Comparison of ENCODE assay signal across 11 cellular contexts in the genomic region with DNA sequence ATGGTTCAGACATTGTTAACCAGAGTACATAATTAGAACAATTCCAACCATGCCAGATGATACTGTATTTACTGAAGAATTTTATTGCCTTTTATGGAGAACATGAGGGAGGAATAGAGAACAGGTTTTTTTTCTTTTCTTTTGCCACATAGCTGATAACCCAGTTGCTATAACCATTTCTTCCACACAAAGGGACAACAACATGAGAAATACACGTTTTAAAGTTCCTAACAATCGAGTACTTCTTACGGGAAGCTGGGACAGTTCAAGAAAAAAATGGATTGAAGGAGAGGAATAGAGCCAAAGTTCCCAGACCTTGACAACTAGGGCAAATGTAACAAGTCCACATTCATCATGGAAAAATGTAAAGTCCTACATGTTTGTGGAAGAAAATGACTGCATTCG.
DNase-seq lines count a peak whose midpoint lies in the region; ATAC-seq and TF ChIP-seq lines count a peak whose summit lies in the region.
"Had no signal": no experiment of that assay in that cellular context is flagged by ENCODE, and none has a peak within 500 bp of the region (broad histone marks: within the 10 kb centered on the region; RNA-seq: fewer than 3 reads in every experiment).

No MANE protein-coding gene starts in this region.

- no peak for TF ChIP-seq CTCF in HEK293 (tag by site-specific recombination; IDR thresholded peaks at IDR 0.05)
- no peak for TF ChIP-seq CTCF in brain (conservative IDR thresholded peaks at IDR 0.05)
- TF ChIP-seq CTCF in left lung (IDR thresholded peaks at IDR 0.05): no peak

- H3K36me3 Mint-ChIP-seq in brain: no peaks in the 10 kb centered on the region

- peaks cover 51% of the 10 kb centered on the region for H3K4me1 Mint-ChIP-seq in brain

- H3K9me3 ChIP-seq in HEK293 (ENCODE audit: control insufficient read depth, insufficient read depth, low read depth, low read length) (no peaks in the 10 kb centered on the region), left lung (no peaks in the 10 kb centered on the region)

- H3K27ac ChIP-seq in HEK293 (ENCODE audit: extremely low read depth, low read depth, low read length) (no peak overlapping the region), left lung (peak overlapping the region; percentile 57 to 89), caudate nucleus (ENCODE audit: low read depth, low read length) (no peak overlapping the region)

- H3K36me3 ChIP-seq in HEK293 (ENCODE audit: control insufficient read depth in 2 of 2, insufficient read depth in 1 of 2, low read length in 2 of 2) (no peaks in the 10 kb centered on the region), left lung (no peaks in the 10 kb centered on the region)

- peaks cover 3% of the 10 kb centered on the region for H3K27me3 Mint-ChIP-seq in brain

- peak overlapping the region in 1 of 5 experiments; percentile 20 for H3K4me3 Mint-ChIP-seq in brain

- ATAC-seq in left lung (no peak), HG03025 (IDR thresholded peaks at IDR 0.05; ENCODE audit: low FRiP score, unreplicated experiment) (no peak)

- H3K9me3 Mint-ChIP-seq in brain: no peaks in the 10 kb centered on the region

- intact Hi-C loops in left lung (cut with DNase I): no loop called here

- DNase-seq in left lung (no peak), stromal cell of bone marrow (ENCODE audit: low read depth) (peak; percentile 49), DMS79 treated with DMSO at 0.1 percent for 48 hours (lab: John Stamatoyannopoulos, UW) (no peak), caudate nucleus (lab: John Stamatoyannopoulos, UW) (no peak), inferior parietal cortex (ENCODE audit: extremely low spot score) (no peak)
- DNase-seq: GDM1, MM.1S, SHP77 treated with DMSO at 0.1 percent for 48 hours had no signal

- peaks cover 22% of the 10 kb centered on the region for H3K4me1 ChIP-seq in HEK293 (ENCODE audit: control insufficient read depth, insufficient read depth, low read length)
- H3K4me1 ChIP-seq in left lung: peaks cover 35 to 60% of the 10 kb centered on the region in 2 donors

- peak overlapping the region in 4 of 5 experiments; percentile 8 to 93 (median 64) for H3K27ac Mint-ChIP-seq in brain

- POLR2A ChIA-PET in HEK293 (lab: Yijun Ruan, JAX): no interaction called here

- no peaks in the 10 kb centered on the region for H3K27me3 ChIP-seq in left lung

- H3K4me3 ChIP-seq in HEK293 (ENCODE audit: low read depth, low read length) (no peak overlapping the region), left lung (no peak overlapping the region)

- CTCF ChIA-PET in HEK293 (lab: Yijun Ruan, JAX): no interaction called here

TF ChIP-seq in HEK293, 187 proteins besides CTCF, POLR2A, EP300 and RAD21:
- TF ChIP-seq ZNF366 (tag by site-specific recombination; conservative IDR thresholded peaks at IDR 0.05) (peak; percentile 36; the same call in 1 of the 2 replicates), ZNF701 (tag by site-specific recombination; IDR thresholded peaks at IDR 0.05) (0 out of 2 replicates have a peak, but pooled peaks have one; percentile 68), ZNF560 (tag by site-specific recombination; IDR thresholded peaks at IDR 0.05; ENCODE audit: borderline replicate concordance) (no peak), ZNF837 (tag by site-specific recombination; IDR thresholded peaks at IDR 0.05) (no peak), ZNF341 (tag by site-specific recombination; IDR thresholded peaks at IDR 0.05; ENCODE audit: low read depth) (no peak), PRDM6 (tag by site-specific recombination; IDR thresholded peaks at IDR 0.05) (peak; percentile 59; the same call in 1 of the 2 replicates)

Comparison
In these comparisons a context has a peak if more than half of its experiments do, and no peak if none do; other contexts are left out.
1. H3K27ac ChIP-seq: peak in left lung (2 of 2); none in HEK293 (single experiment) and caudate nucleus (single experiment).